In the genomic region with DNA sequence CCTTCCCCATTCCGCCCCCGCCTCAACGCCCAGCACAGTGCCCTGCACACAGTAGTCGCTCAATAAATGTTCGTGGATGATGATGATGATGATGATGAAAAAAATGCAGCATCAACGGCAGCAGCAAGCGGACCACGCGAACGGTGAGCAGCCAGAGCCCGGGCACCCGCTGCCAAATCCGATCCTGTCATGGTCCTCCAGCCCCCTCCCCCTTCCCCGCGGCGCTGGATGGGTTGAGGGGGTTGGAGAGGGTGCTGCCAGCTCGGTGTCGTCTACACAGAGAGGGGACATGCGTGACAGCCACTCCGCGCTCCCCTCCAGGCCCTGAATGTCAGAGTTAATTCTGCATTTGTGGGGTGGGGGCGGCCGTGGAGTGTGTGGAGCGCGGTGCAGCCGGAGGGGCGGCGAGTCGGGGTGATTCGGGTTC, we compare ENCODE assay signal across 9 cellular contexts. TPM values are rescaled to one million over a fixed set of nuclear protein-coding genes. Genes with fewer than 3 reads are reported as not detected.
DNase-seq lines count a peak whose midpoint lies in the region; ATAC-seq and TF ChIP-seq lines count a peak whose summit lies in the region.
"Had no signal": no experiment of that assay in that cellular context is flagged by ENCODE, and none has a peak within 500 bp of the region (broad histone marks: within the 10 kb centered on the region; RNA-seq: fewer than 3 reads in every experiment).

No MANE protein-coding gene starts in this region.

- H3K4me3 Mint-ChIP-seq in naive B cell: peak overlapping the region; percentile 8 to 84 (median 62)

- H3K36me3 ChIP-seq in heart left ventricle: no peaks in the 10 kb centered on the region
- no peaks in the 10 kb centered on the region for H3K36me3 ChIP-seq in vagina

- H3K27ac ChIP-seq in heart left ventricle: no peak overlapping the region
- peak overlapping the region in 52 of 59 donors; percentile 18 to 90 (median 70) for H3K27ac ChIP-seq in dorsolateral prefrontal cortex
- H3K27ac ChIP-seq in vagina: no peak overlapping the region

- peak overlapping the region in 1 of 6 donors; percentile 56 for H3K27ac Mint-ChIP-seq in naive B cell

- ATAC-seq in heart left ventricle (no peak), left ventricle myocardium superior (no peak), naive B cell (ENCODE audit: low read depth in 2 of 2) (no peak), GM21381 (IDR thresholded peaks at IDR 0.05; ENCODE audit: unreplicated experiment) (no peak), HG03354 (IDR thresholded peaks at IDR 0.05; ENCODE audit: poor library complexity, severe bottlenecking, unreplicated experiment) (no peak), GM21825 (IDR thresholded peaks at IDR 0.05; ENCODE audit: unreplicated experiment) (no peak)

- H3K4me3 ChIP-seq in heart left ventricle: peak overlapping the region in 11 of 12 donors; percentile 13 to 49 (median 37)
- H3K4me3 ChIP-seq in dorsolateral prefrontal cortex: peak overlapping the region; percentile 41 to 81 (median 70)
- peak overlapping the region; percentile 28 to 31 for H3K4me3 ChIP-seq in vagina

- no peaks in the 10 kb centered on the region for H3K36me3 Mint-ChIP-seq in naive B cell

- intact Hi-C loops in heart left ventricle (cut with DNase I): no loop called here
- intact Hi-C loops in left ventricle myocardium superior (cut with micrococcal nuclease): no loop called here
- intact Hi-C loops in dorsolateral prefrontal cortex (cut with DNase I): loop anchor here (2.0 to 10.0 kb wide), 5 partner anchors 148 to 390 kb away; a partner anchor contains a TSS
- intact Hi-C loops in vagina (cut with DNase I): no loop called here

- WGBS in heart left ventricle, 4 donors: 1 to 3% (median 2%) methylated on average over 14 to 30 of the region's 30 CpGs

- peaks cover 57 to 82% (median 62%) of the 10 kb centered on the region in 3 donors for H3K27me3 Mint-ChIP-seq in naive B cell

- no peak for DNase-seq in heart left ventricle
- DNase-seq in left ventricle myocardium superior: no peak
- DNase-seq in dorsolateral prefrontal cortex: peak in 2 of 10 donors; percentile 46 to 48
- no peak for DNase-seq in naive B cell
- no peak for DNase-seq in vagina (ENCODE audit: extremely low spot score in 2 of 2)
- DNase-seq: NCI-H1694 treated with DMSO at 0.1 percent for 48 hours had no signal

- no peaks in the 10 kb centered on the region for H3K9me3 Mint-ChIP-seq in naive B cell

- no peak for TF ChIP-seq POLR2A in heart left ventricle (IDR thresholded peaks at IDR 0.05)
- TF ChIP-seq POLR2A in vagina (IDR thresholded peaks at IDR 0.05): no peak

- TF ChIP-seq CTCF in heart left ventricle (IDR thresholded peaks at IDR 0.05) (no peak), dorsolateral prefrontal cortex (IDR thresholded peaks at IDR 0.05 in 54 of 56, conservative IDR thresholded peaks at IDR 0.05 in 2 of 56; ENCODE audit: low read depth in 1 of 56, partially characterized antibody in 56 of 56) (no peak), vagina (IDR thresholded peaks at IDR 0.05) (no peak)

- no peaks in the 10 kb centered on the region for H3K9me3 ChIP-seq in heart left ventricle
- no peaks in the 10 kb centered on the region for H3K9me3 ChIP-seq in vagina

- H3K4me1 Mint-ChIP-seq in naive B cell: peaks cover 4 to 20% (median 10%) of the 10 kb centered on the region in 3 donors

- H3K4me1 ChIP-seq in heart left ventricle: peaks cover 0 to 24% (median 14%) of the 10 kb centered on the region in 12 donors
- H3K4me1 ChIP-seq in vagina: peaks cover 20% of the 10 kb centered on the region

- peaks cover 11 to 70% (median 21%) of the 10 kb centered on the region in 9 donors for H3K27me3 ChIP-seq in heart left ventricle
- H3K27me3 ChIP-seq in dorsolateral prefrontal cortex: no peaks in the 10 kb centered on the region
- no peaks in the 10 kb centered on the region for H3K27me3 ChIP-seq in vagina

RNA-seq across cellular contexts. Expression of a gene that starts 0.7 kb away (rescaled TPM):
- 1 to 10 TPM in 2 of 9 donors, under 1 TPM in 6, not detected in 1; 0.16 to 2.4 (median 0.46) TPM for total RNA-seq in heart left ventricle
- polyA plus RNA-seq in heart left ventricle: under 1 TPM; 0.06 to 0.27 TPM
- total RNA-seq in left ventricle myocardium superior: 1.0 TPM
- total RNA-seq in dorsolateral prefrontal cortex: 100 to 1,000 TPM in 35 of 120 experiments, 10 to 100 TPM in 85; 42.4 to 137 (median 88.6) TPM
- not detected for polyA plus RNA-seq in naive B cell (ENCODE audit: low read depth in 6 of 6)
- total RNA-seq in vagina: 0.74 TPM

Comparison
In these comparisons a context has a peak if more than half of its experiments do, and no peak if none do; other contexts are left out.
1. H3K27ac ChIP-seq: peak in dorsolateral prefrontal cortex (52 of 59); none in heart left ventricle (0 of 12) and vagina (single experiment).
2. RNA of a gene that starts 0.7 kb away (total RNA-seq): 42.4 to 137 TPM in dorsolateral prefrontal cortex; 1.0 TPM in left ventricle myocardium superior (single experiment), 0.74 TPM in vagina (single experiment) and 0.16 to 2.4 TPM in heart left ventricle; every median in the first group is over 10 times any median in the second.
3. intact Hi-C loops: an anchor here in dorsolateral prefrontal cortex (2.0 to 10.0 kb wide); none called in heart left ventricle, left ventricle myocardium superior and vagina.
4. Peak in every context shown above with its lines, with median percentiles within 50 percentile points of each other: H3K4me3 ChIP-seq.